ENCODE assay signal across 1 cellular context in the genomic region with DNA sequence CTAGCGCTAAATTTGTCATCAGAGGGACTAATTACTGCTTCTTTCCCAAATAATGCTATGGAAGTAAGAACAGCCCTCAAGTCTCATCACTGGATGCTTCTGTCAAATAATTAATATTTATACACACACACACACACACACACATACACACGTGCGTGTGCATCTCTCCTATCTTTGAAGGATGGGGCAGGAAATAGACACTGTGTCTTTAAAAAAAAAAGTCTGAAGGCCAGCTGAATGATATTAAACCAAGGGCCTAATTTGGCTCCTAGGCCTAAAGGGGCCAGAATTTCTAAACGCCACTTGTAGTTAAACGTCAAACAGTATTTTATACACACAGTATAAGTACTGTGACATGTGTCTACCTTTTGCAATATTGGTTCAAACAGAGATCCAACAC.
TF ChIP-seq lines count a peak whose summit lies in the region.

No MANE protein-coding gene starts in this region.

TF ChIP-seq in IMR-90, 13 proteins besides CTCF, POLR2A, EP300 and RAD21:
- TF ChIP-seq BHLHE40 (IDR thresholded peaks at IDR 0.05; ENCODE audit: low read depth, low read length) (no peak), SMC3 (IDR thresholded peaks at IDR 0.05; ENCODE audit: low read depth, low read length) (no peak), RCOR1 (IDR thresholded peaks at IDR 0.05; ENCODE audit: insufficient replicate concordance, low read length) (no peak), CHD1 (IDR thresholded peaks at IDR 0.05; ENCODE audit: low read depth, low read length) (no peak), MAZ (IDR thresholded peaks at IDR 0.05; ENCODE audit: borderline replicate concordance, low read depth, low read length) (no peak)
- TF ChIP-seq, protein P1, sequence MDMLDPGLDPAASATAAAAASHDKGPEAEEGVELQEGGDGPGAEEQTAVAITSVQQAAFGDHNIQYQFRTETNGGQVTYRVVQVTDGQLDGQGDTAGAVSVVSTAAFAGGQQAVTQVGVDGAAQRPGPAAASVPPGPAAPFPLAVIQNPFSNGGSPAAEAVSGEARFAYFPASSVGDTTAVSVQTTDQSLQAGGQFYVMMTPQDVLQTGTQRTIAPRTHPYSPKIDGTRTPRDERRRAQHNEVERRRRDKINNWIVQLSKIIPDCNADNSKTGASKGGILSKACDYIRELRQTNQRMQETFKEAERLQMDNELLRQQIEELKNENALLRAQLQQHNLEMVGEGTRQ (IDR thresholded peaks at IDR 0.05; ENCODE audit: low read depth, low read length), result no peak
TF ChIP-seq in IMR-90: peak in this region for 0.
